Comparison of ENCODE assay signal across 8 cellular contexts in genomic region chr19:45643024-45643926, GRCh38. TPM values are rescaled to one million over a fixed set of nuclear protein-coding genes. Genes with fewer than 3 reads are reported as not detected.
DNase-seq lines count a peak whose midpoint lies in the region; ATAC-seq, FAIRE-seq and TF ChIP-seq lines count a peak whose summit lies in the region.

No MANE protein-coding gene starts in this region.

- H3K9me2 ChIP-seq in OCI-LY7 (ENCODE audit: insufficient read depth, low read length), result no peaks in the 10 kb centered on the region

- TF ChIP-seq CTCF in OCI-LY7 (conservative IDR thresholded peaks at IDR 0.05; ENCODE audit: low read length) (peak; percentile 99), mucosa of descending colon (IDR thresholded peaks at IDR 0.05) (peak; percentile 95)

- peak overlapping the region; percentile 55 for H3K4me2 ChIP-seq in OCI-LY7 (ENCODE audit: low read length)

- CTCF ChIA-PET in OCI-LY7 (lab: Charles Lee; ENCODE audit: unreplicated experiment), result no interaction called here

- no peak for TF ChIP-seq POLR2A in GM12891 (IDR thresholded peaks at IDR 0.05; ENCODE audit: low read depth, low read length)

- POLR2A ChIA-PET in OCI-LY7 (lab: Charles Lee), result interaction anchor here (0.7 kb wide), 1 partner anchor 576 kb away, joined by 3 read pairs; no protein-coding TSS in a partner anchor

- DNase-seq in GM12891 (ENCODE audit: insufficient read length, low spot score) (peak; percentile 74), OCI-LY7 (ENCODE audit: low spot score) (peak; percentile 90), activated T-cell treated with anti-CD3 and anti-CD28 coated beads for 24 hours (ENCODE audit: low read depth) (peak; percentile 91), epithelial cell of prostate (ENCODE audit: low read depth, low spot score) (no peak), mucosa of descending colon (peak; percentile 89 to 96 (median 94))
- peak; percentile 79 to 82 for DNase-seq in stimulated activated CD8-positive, alpha-beta memory T cell treated with anti-CD3 and anti-CD28 coated beads, Interleukin-7, amount 100 ng/mL, for 1 hour (ENCODE audit: low read depth in 2 of 2)

- no peaks in the 10 kb centered on the region for H3K79me2 ChIP-seq in OCI-LY7 (ENCODE audit: insufficient read depth, low read depth, low read length)

- peak overlapping the region; percentile 86 for H3K27ac ChIP-seq in OCI-LY7 (ENCODE audit: low read depth, low read length, poor library complexity, severe bottlenecking)
- peak overlapping the region; percentile 81 for H3K27ac ChIP-seq in epithelial cell of prostate

- H3K9me3 ChIP-seq in OCI-LY7 (ENCODE audit: low read length), result no peaks in the 10 kb centered on the region
- no peaks in the 10 kb centered on the region for H3K9me3 ChIP-seq in mucosa of descending colon

- H4K20me1 ChIP-seq in OCI-LY7 (ENCODE audit: insufficient read depth, low read length), result no peaks in the 10 kb centered on the region

- BruUV-seq in OCI-LY7 (replicated peaks; lab: Mats Ljungman, UMichigan), result no TSS peak

- ATAC-seq in mucosa of descending colon (peak; percentile 48), HG02588 (IDR thresholded peaks at IDR 0.05; ENCODE audit: unreplicated experiment) (no peak)

- no peak overlapping the region; the same call in 1 of the 2 replicates for H2AFZ ChIP-seq in OCI-LY7 (ENCODE audit: low read length)

- H3K4me3 ChIP-seq in OCI-LY7 (ENCODE audit: low read depth, low read length, poor library complexity, severe bottlenecking) (peak overlapping the region; percentile 3), mucosa of descending colon (no peak overlapping the region)

- no peak for TF ChIP-seq EP300 in Ishikawa (IDR thresholded peaks at IDR 0.05; ENCODE audit: borderline replicate concordance)

- peak; percentile 90 for FAIRE-seq in GM12891 (lab: Jason Lieb, UNC)

- H3K4me1 ChIP-seq in OCI-LY7 (ENCODE audit: insufficient read depth, low read length, poor library complexity, severe bottlenecking) (peaks cover 54% of the 10 kb centered on the region), mucosa of descending colon (ENCODE audit: low read depth) (peaks cover 26% of the 10 kb centered on the region)

- intact Hi-C loops in OCI-LY7 (cut with micrococcal nuclease; ENCODE audit: unreplicated experiment) (loop anchor here (1.0 to 10.0 kb wide), 5 partner anchors 59 to 218 kb away; partner anchors contain the start of genes ERCC1, OPA3 and VASP), mucosa of descending colon (cut with DNase I, micrococcal nuclease) (loop anchor here in 1 of 2 donors (5.0 kb wide), 1 partner anchor 36 kb away; no protein-coding TSS in a partner anchor)

- TF ChIP-seq RAD21 in Ishikawa (IDR thresholded peaks at IDR 0.05; ENCODE audit: low read depth), result peak; percentile 99

- H3K36me3 ChIP-seq in OCI-LY7 (ENCODE audit: insufficient read depth, low read length) (no peaks in the 10 kb centered on the region), mucosa of descending colon (ENCODE audit: low read depth) (no peaks in the 10 kb centered on the region)

TF ChIP-seq in GM12891, 5 proteins besides CTCF, POLR2A, EP300 and RAD21:
- TF ChIP-seq POLR2AphosphoS5 (IDR thresholded peaks at IDR 0.05; ENCODE audit: low read depth, low read length), result no peak
- no peak for TF ChIP-seq PAX5 (IDR thresholded peaks at IDR 0.05; ENCODE audit: insufficient read depth, low read length, severe bottlenecking)
- TF ChIP-seq TAF1 (IDR thresholded peaks at IDR 0.05; ENCODE audit: low read depth, low read length), result no peak
- TF ChIP-seq POU2F2 (IDR thresholded peaks at IDR 0.05; ENCODE audit: low read depth, low read length), result no peak
- TF ChIP-seq SPI1 (IDR thresholded peaks at IDR 0.05; ENCODE audit: low read depth, low read length), result no peak

TF ChIP-seq in Ishikawa, 13 proteins besides CTCF, POLR2A, EP300 and RAD21:
- TF ChIP-seq TEAD4 (IDR thresholded peaks at IDR 0.05) (no peak), EGR1 (IDR thresholded peaks at IDR 0.05) (no peak), MAX (IDR thresholded peaks at IDR 0.05) (0 out of 2 replicates have a peak, but pooled peaks have one; percentile 30), NFIC (IDR thresholded peaks at IDR 0.05) (no peak), ZBTB7A (IDR thresholded peaks at IDR 0.05; ENCODE audit: low read depth) (0 out of 2 replicates have a peak, but pooled peaks have one; percentile 26), USF1 (IDR thresholded peaks at IDR 0.05) (no peak), CEBPB (IDR thresholded peaks at IDR 0.05) (no peak), YY1 (IDR thresholded peaks at IDR 0.05; ENCODE audit: low read depth) (no peak), REST (IDR thresholded peaks at IDR 0.05; ENCODE audit: low read depth) (no peak), TAF1 (IDR thresholded peaks at IDR 0.05; ENCODE audit: low read depth) (no peak), FOXM1 (IDR thresholded peaks at IDR 0.05; ENCODE audit: borderline replicate concordance, low read depth) (no peak), TCF12 (IDR thresholded peaks at IDR 0.05; ENCODE audit: low read depth) (no peak), CREB1 (IDR thresholded peaks at IDR 0.05; ENCODE audit: low read depth) (no peak)

RNA-seq across cellular contexts. Expression of gene EML2, which starts 4.1 kb away (rescaled TPM):
- polyA plus RNA-seq in GM12891 (2012; ENCODE audit: low read depth, missing spikeins), result 49.5 TPM
- total RNA-seq in OCI-LY7 (2014; rRNA removed; shearing (Covaris generic)), result 23.6 and 26.1 TPM in 2 replicates
- total RNA-seq in OCI-LY7 (2022) (47.5 and 52.5 TPM in 2 replicates), mucosa of descending colon (100 to 1,000 TPM in 1 of 3 donors, 10 to 100 TPM in 2; 59.9 to 119 (median 79.1) TPM)

RNA-seq across cellular contexts. Expression of gene GIPR, which starts 24.7 kb away (rescaled TPM):
- 17.4 TPM for polyA plus RNA-seq in GM12891 (2012; ENCODE audit: low read depth, missing spikeins)
- total RNA-seq in OCI-LY7 (2014; rRNA removed; shearing (Covaris generic)), result 6.6 and 7.9 TPM in 2 replicates
- 23.3 and 24.6 TPM in 2 replicates for total RNA-seq in OCI-LY7 (2022)
- 10 to 100 TPM in 2 of 3 donors, 1 to 10 TPM in 1; 6.8 to 19.4 (median 14.2) TPM for total RNA-seq in mucosa of descending colon

RNA-seq across cellular contexts. Expression of gene GPR4, which starts 41.3 kb away (rescaled TPM):
- not detected for polyA plus RNA-seq in GM12891 (2012; ENCODE audit: low read depth, missing spikeins)
- total RNA-seq in OCI-LY7 (2014; rRNA removed; shearing (Covaris generic)), result 0.38 TPM in 1 of 2 replicates, not detected in the other
- total RNA-seq in OCI-LY7 (2022), result not detected in 2 replicates
- 1 to 10 TPM in 2 of 3 donors, under 1 TPM in 1; 0.84 to 1.0 (median 1.0) TPM for total RNA-seq in mucosa of descending colon

RNA-seq across cellular contexts. Expression of gene SNRPD2, which starts 48.5 kb away (rescaled TPM):
- 683 TPM for polyA plus RNA-seq in GM12891 (2012; ENCODE audit: low read depth, missing spikeins)
- 774 and 848 TPM in 2 replicates for total RNA-seq in OCI-LY7 (2014; rRNA removed; shearing (Covaris generic))
- 518 and 523 TPM in 2 replicates for total RNA-seq in OCI-LY7 (2022)
- total RNA-seq in mucosa of descending colon, result 100 to 1,000 TPM; 201 to 270 (median 230) TPM

RNA-seq across cellular contexts. Expression of gene QPCTL, which starts 49.2 kb away (rescaled TPM):
- 10.8 TPM for polyA plus RNA-seq in GM12891 (2012; ENCODE audit: low read depth, missing spikeins)
- total RNA-seq in OCI-LY7 (2014; rRNA removed; shearing (Covaris generic)), result 15.7 and 24.8 TPM in 2 replicates
- total RNA-seq in OCI-LY7 (2022), result 25.1 and 26.3 TPM in 2 replicates
- 1 to 10 TPM; 8.2 to 8.9 (median 8.3) TPM for total RNA-seq in mucosa of descending colon
